ENCODE assay signal across 8 cellular contexts in genomic region chr10:103678104-103678526, GRCh38.
DNase-seq lines count a peak whose midpoint lies in the region; ATAC-seq and TF ChIP-seq lines count a peak whose summit lies in the region.

No MANE protein-coding gene starts in this region.

- H3K9me3 ChIP-seq in lower lobe of right lung: no peaks in the 10 kb centered on the region

- H3K27me3 ChIP-seq in lower lobe of right lung (ENCODE audit: low read depth): no peaks in the 10 kb centered on the region

- peak overlapping the region; percentile 90 for H3K27ac Mint-ChIP-seq in activated CD4-positive, alpha-beta T cell treated with anti-CD3 and anti-CD28 coated beads for 36 hours

- TF ChIP-seq POLR2A in GM19193 (IDR thresholded peaks at IDR 0.05; ENCODE audit: extremely low read depth, insufficient read depth, insufficient read length): peak; percentile 51

- ATAC-seq in HG03442 (IDR thresholded peaks at IDR 0.05; ENCODE audit: unreplicated experiment): peak; percentile 81
- peak; percentile 99 for ATAC-seq in activated CD4-positive, alpha-beta T cell treated with anti-CD3 and anti-CD28 coated beads for 36 hours
- ATAC-seq in lower lobe of right lung: peak; percentile 84 to 86

- H3K27ac ChIP-seq in coronary artery (peak overlapping the region; percentile 27 to 79), lower lobe of right lung (peak overlapping the region; percentile 67)

- H3K4me1 ChIP-seq in lower lobe of right lung: peaks cover 37% of the 10 kb centered on the region

- H3K4me1 Mint-ChIP-seq in activated CD4-positive, alpha-beta T cell treated with anti-CD3 and anti-CD28 coated beads for 36 hours: peaks cover 20% of the 10 kb centered on the region

- POLR2A ChIA-PET in AG04449 (lab: Yijun Ruan, JAX): interaction anchor here (0.6 to 1.5 kb wide), 13 partner anchors 8 to 437 kb away, joined by 3 to 11 read pairs (median 4); no protein-coding TSS in a partner anchor
- POLR2A ChIA-PET in activated CD4-positive, alpha-beta T cell treated with anti-CD3 and anti-CD28 coated beads for 36 hours (lab: Charles Lee): interaction anchor here (0.6 kb wide), 1 partner anchor 443 kb away, joined by 4 read pairs; no protein-coding TSS in a partner anchor

- H3K4me3 ChIP-seq in AG04449 (ENCODE audit: low read depth, low read length) (peak overlapping the region; percentile 72), coronary artery (peak overlapping the region; percentile 24), lower lobe of right lung (peak overlapping the region; percentile 32)

- H3K27me3 Mint-ChIP-seq in activated CD4-positive, alpha-beta T cell treated with anti-CD3 and anti-CD28 coated beads for 36 hours: no peaks in the 10 kb centered on the region

- DNase-seq in AG04449 (ENCODE audit: low read depth, low spot score): peak; percentile 97
- peak; percentile 91 for DNase-seq in activated CD4-positive, alpha-beta T cell treated with anti-CD3 and anti-CD28 coated beads for 36 hours
- DNase-seq in coronary artery (ENCODE audit: low spot score): no peak
- DNase-seq in lower lobe of right lung: peak; percentile 68
- DNase-seq in stimulated activated CD4-positive, alpha-beta T cell treated with anti-CD3 and anti-CD28 coated beads, TNF-alpha, amount 100 ng/mL, for 24 hours (ENCODE audit: low read depth in 3 of 3): peak; percentile 68 to 83 (median 73)
- no peak for DNase-seq in NCI-H526 treated with DMSO at 0.1 percent for 48 hours (lab: John Stamatoyannopoulos, UW)

- no peaks in the 10 kb centered on the region for H3K9me3 Mint-ChIP-seq in activated CD4-positive, alpha-beta T cell treated with anti-CD3 and anti-CD28 coated beads for 36 hours (ENCODE audit: low read depth)

- CTCF ChIA-PET in AG04449 (lab: Yijun Ruan, JAX): interaction anchor here (0.6 to 14.6 kb wide), 9 partner anchors 11 to 81 kb away, joined by 3 to 447 read pairs (median 3); no protein-coding TSS in a partner anchor
- CTCF ChIA-PET in activated CD4-positive, alpha-beta T cell treated with anti-CD3 and anti-CD28 coated beads for 36 hours (lab: Charles Lee): interaction anchor here (0.9 kb wide), 2 partner anchors 12 to 21 kb away, joined by 3 read pairs; no protein-coding TSS in a partner anchor

- peak overlapping the region; percentile 72 for H3K4me3 Mint-ChIP-seq in activated CD4-positive, alpha-beta T cell treated with anti-CD3 and anti-CD28 coated beads for 36 hours

- no peaks in the 10 kb centered on the region for H3K36me3 ChIP-seq in lower lobe of right lung

- intact Hi-C loops in activated CD4-positive, alpha-beta T cell treated with anti-CD3 and anti-CD28 coated beads for 36 hours (cut with DNase I, micrococcal nuclease): loop anchor here (1.0 to 5.0 kb wide), 4 partner anchors 18 to 1046 kb away; no protein-coding TSS in a partner anchor
- intact Hi-C loops in lower lobe of right lung (cut with DNase I): no loop called here

- H3K36me3 Mint-ChIP-seq in activated CD4-positive, alpha-beta T cell treated with anti-CD3 and anti-CD28 coated beads for 36 hours (ENCODE audit: low read depth): no peaks in the 10 kb centered on the region

- TF ChIP-seq CTCF in AG04449 (IDR thresholded peaks at IDR 0.05; ENCODE audit: insufficient read depth, low read length, missing control alignments) (no peak), coronary artery (IDR thresholded peaks at IDR 0.05) (no peak), lower lobe of right lung (IDR thresholded peaks at IDR 0.05) (no peak)

Comparison
In these comparisons a context has a peak if more than half of its experiments do, and no peak if none do; other contexts are left out.
1. DNase-seq: peak in AG04449 (single experiment), activated CD4-positive, alpha-beta T cell treated with anti-CD3 and anti-CD28 coated beads for 36 hours (single experiment), lower lobe of right lung (single experiment) and stimulated activated CD4-positive, alpha-beta T cell treated with anti-CD3 and anti-CD28 coated beads, TNF-alpha, amount 100 ng/mL, for 24 hours (3 of 3); none in coronary artery (single experiment) and NCI-H526 treated with DMSO at 0.1 percent for 48 hours (single experiment).
2. Peak in every context shown above with its lines, with median percentiles within 50 percentile points of each other: H3K4me3 ChIP-seq and ATAC-seq.